1 cellular context compared by ENCODE assay signal in the genomic region with DNA sequence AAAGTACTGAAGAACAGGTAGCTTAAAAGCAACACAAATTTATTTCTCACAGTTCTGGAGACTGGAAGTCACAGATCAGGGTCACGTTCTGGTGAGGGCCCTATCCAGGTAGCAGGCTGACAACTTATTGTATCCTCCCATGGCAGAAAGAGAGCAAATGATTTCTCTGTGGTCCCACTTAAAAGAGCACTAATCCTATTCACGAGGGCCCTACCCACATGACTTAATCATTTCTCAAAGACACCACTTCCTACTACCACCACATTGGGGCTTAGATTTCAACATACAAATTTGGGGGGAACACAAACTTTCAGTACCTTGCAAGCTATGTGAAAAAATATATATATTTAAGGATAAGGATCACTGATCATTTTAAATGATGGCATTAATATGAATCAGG.
TF ChIP-seq lines count a peak whose summit lies in the region.

No MANE protein-coding gene starts in this region.

TF ChIP-seq in GM12878, 131 proteins besides CTCF, POLR2A, EP300 and RAD21:
- TF ChIP-seq CHD4 (IDR thresholded peaks at IDR 0.05), result no peak
- TF ChIP-seq, protein P1, sequence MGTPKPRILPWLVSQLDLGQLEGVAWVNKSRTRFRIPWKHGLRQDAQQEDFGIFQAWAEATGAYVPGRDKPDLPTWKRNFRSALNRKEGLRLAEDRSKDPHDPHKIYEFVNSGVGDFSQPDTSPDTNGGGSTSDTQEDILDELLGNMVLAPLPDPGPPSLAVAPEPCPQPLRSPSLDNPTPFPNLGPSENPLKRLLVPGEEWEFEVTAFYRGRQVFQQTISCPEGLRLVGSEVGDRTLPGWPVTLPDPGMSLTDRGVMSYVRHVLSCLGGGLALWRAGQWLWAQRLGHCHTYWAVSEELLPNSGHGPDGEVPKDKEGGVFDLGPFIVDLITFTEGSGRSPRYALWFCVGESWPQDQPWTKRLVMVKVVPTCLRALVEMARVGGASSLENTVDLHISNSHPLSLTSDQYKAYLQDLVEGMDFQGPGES (IDR thresholded peaks at IDR 0.05), result no peak
- TF ChIP-seq, protein P2, sequence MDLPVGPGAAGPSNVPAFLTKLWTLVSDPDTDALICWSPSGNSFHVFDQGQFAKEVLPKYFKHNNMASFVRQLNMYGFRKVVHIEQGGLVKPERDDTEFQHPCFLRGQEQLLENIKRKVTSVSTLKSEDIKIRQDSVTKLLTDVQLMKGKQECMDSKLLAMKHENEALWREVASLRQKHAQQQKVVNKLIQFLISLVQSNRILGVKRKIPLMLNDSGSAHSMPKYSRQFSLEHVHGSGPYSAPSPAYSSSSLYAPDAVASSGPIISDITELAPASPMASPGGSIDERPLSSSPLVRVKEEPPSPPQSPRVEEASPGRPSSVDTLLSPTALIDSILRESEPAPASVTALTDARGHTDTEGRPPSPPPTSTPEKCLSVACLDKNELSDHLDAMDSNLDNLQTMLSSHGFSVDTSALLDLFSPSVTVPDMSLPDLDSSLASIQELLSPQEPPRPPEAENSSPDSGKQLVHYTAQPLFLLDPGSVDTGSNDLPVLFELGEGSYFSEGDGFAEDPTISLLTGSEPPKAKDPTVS (IDR thresholded peaks at IDR 0.05; ENCODE audit: low read depth, low read length), result no peak
- TF ChIP-seq, protein P3, sequence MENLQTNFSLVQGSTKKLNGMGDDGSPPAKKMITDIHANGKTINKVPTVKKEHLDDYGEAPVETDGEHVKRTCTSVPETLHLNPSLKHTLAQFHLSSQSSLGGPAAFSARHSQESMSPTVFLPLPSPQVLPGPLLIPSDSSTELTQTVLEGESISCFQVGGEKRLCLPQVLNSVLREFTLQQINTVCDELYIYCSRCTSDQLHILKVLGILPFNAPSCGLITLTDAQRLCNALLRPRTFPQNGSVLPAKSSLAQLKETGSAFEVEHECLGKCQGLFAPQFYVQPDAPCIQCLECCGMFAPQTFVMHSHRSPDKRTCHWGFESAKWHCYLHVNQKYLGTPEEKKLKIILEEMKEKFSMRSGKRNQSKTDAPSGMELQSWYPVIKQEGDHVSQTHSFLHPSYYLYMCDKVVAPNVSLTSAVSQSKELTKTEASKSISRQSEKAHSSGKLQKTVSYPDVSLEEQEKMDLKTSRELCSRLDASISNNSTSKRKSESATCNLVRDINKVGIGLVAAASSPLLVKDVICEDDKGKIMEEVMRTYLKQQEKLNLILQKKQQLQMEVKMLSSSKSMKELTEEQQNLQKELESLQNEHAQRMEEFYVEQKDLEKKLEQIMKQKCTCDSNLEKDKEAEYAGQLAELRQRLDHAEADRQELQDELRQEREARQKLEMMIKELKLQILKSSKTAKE (IDR thresholded peaks at IDR 0.05; ENCODE audit: low read depth, poor library complexity, severe bottlenecking), result no peak
- TF ChIP-seq SMC3 (IDR thresholded peaks at IDR 0.05; ENCODE audit: borderline replicate concordance, low read length), result no peak
- TF ChIP-seq YY1 (IDR thresholded peaks at IDR 0.05; ENCODE audit: low read depth, low read length), result no peak
- TF ChIP-seq TCF3 (IDR thresholded peaks at IDR 0.05; ENCODE audit: borderline replicate concordance, insufficient read depth, low read depth, low read length), result no peak
- TF ChIP-seq, protein P4, sequence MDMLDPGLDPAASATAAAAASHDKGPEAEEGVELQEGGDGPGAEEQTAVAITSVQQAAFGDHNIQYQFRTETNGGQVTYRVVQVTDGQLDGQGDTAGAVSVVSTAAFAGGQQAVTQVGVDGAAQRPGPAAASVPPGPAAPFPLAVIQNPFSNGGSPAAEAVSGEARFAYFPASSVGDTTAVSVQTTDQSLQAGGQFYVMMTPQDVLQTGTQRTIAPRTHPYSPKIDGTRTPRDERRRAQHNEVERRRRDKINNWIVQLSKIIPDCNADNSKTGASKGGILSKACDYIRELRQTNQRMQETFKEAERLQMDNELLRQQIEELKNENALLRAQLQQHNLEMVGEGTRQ (IDR thresholded peaks at IDR 0.05; ENCODE audit: borderline replicate concordance, low read depth, low read length), result no peak
- TF ChIP-seq ETV6 (conservative IDR thresholded peaks at IDR 0.05 in 1 of 2, IDR thresholded peaks at IDR 0.05 in 1 of 2; ENCODE audit: borderline replicate concordance in 1 of 2, low read depth in 1 of 2), result no peak
- no peak for TF ChIP-seq RELA (IDR thresholded peaks at IDR 0.05; ENCODE audit: borderline replicate concordance, partially characterized antibody)
- no peak for TF ChIP-seq ZNF24 (IDR thresholded peaks at IDR 0.05)
- no peak for TF ChIP-seq ASH2L (IDR thresholded peaks at IDR 0.05; ENCODE audit: borderline replicate concordance, low read depth)
- TF ChIP-seq, protein P5, sequence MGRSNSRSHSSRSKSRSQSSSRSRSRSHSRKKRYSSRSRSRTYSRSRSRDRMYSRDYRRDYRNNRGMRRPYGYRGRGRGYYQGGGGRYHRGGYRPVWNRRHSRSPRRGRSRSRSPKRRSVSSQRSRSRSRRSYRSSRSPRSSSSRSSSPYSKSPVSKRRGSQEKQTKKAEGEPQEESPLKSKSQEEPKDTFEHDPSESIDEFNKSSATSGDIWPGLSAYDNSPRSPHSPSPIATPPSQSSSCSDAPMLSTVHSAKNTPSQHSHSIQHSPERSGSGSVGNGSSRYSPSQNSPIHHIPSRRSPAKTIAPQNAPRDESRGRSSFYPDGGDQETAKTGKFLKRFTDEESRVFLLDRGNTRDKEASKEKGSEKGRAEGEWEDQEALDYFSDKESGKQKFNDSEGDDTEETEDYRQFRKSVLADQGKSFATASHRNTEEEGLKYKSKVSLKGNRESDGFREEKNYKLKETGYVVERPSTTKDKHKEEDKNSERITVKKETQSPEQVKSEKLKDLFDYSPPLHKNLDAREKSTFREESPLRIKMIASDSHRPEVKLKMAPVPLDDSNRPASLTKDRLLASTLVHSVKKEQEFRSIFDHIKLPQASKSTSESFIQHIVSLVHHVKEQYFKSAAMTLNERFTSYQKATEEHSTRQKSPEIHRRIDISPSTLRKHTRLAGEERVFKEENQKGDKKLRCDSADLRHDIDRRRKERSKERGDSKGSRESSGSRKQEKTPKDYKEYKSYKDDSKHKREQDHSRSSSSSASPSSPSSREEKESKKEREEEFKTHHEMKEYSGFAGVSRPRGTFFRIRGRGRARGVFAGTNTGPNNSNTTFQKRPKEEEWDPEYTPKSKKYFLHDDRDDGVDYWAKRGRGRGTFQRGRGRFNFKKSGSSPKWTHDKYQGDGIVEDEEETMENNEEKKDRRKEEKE (IDR thresholded peaks at IDR 0.05), result no peak
- TF ChIP-seq SUPT20H (IDR thresholded peaks at IDR 0.05; ENCODE audit: borderline replicate concordance, control insufficient read depth, low read depth, low read length), result no peak
- no peak for TF ChIP-seq FOS (IDR thresholded peaks at IDR 0.05; ENCODE audit: borderline replicate concordance, extremely low read depth, insufficient read length)
- TF ChIP-seq ZNF622 (IDR thresholded peaks at IDR 0.05), result no peak
- no peak for TF ChIP-seq HDAC6 (IDR thresholded peaks at IDR 0.05; ENCODE audit: unreplicated experiment)
TF ChIP-seq in GM12878: peak in this region for 0.
